26 cellular contexts compared by ENCODE assay signal in the genomic region with DNA sequence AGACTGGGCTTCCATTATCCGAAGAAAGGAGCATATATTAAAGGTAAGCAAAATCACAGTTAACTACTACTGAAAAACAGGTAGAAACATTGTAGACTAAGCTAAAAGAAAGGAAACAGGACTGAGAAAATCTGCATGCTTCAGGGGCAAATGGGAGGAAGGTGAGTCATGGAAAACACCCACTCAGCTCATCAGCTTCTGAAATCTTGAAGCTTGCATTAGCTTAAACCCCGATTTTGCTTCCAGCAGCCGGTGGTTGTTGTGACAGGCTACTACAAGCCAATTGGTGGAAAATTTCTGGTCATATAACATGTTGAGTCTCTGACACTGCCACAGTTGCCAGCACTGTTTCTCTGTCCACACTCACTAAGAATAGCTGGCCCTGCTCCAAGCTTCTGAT.
"Had no signal": no experiment of that assay in that cellular context is flagged by ENCODE, and none has a peak within 500 bp of the region (broad histone marks: within the 10 kb centered on the region; RNA-seq: fewer than 3 reads in every experiment).

No MANE protein-coding gene starts in this region.

- H3K36me3 Mint-ChIP-seq: activated naive CD4-positive, alpha-beta T cell treated with anti-CD3 and anti-CD28 coated beads, Interleukin-2, amount 50 U/mL, for 24 hours; brain; stimulated activated memory B cell treated with anti-CD40 and anti-IgM and Interleukin-4, amounts not matched to agents 10 μg/mL and 1 μg/mL and 100 μg/mL, for 72 hours had no signal

- H3K9me3 ChIP-seq: gastrocnemius medialis, mucosa of descending colon, right lobe of liver, stomach, suprapubic skin, tibial nerve had no signal

- H3K27ac Mint-ChIP-seq: activated B cell treated with CpG ODN at 0.5 μM for 24 hours; activated CD4-positive, alpha-beta T cell treated with anti-CD3 and anti-CD28 coated beads, Interleukin-2, amount 10 ng/mL, durations not matched to agents 7 days and 5 days; activated naive CD4-positive, alpha-beta T cell treated with anti-CD3 and anti-CD28 coated beads, Interleukin-2, amount 50 U/mL, for 24 hours; brain; nephron progenitor cell; stimulated activated memory B cell treated with anti-CD40 and anti-IgM and Interleukin-4, amounts not matched to agents 10 μg/mL and 1 μg/mL and 100 μg/mL, for 72 hours; T-helper 1 cell treated with Interleukin-12 subunit alpha and Interleukin-12 subunit beta and Interleukin-4 antibody, amounts not matched to agents 30 μg/mL and 1 μg/mL, for 36 hours had no signal

- H3K4me3 Mint-ChIP-seq: activated B cell treated with CpG ODN at 0.5 μM for 24 hours; activated CD4-positive, alpha-beta T cell treated with anti-CD3 and anti-CD28 coated beads, Interleukin-2, amount 10 ng/mL, durations not matched to agents 7 days and 5 days; activated naive CD4-positive, alpha-beta T cell treated with anti-CD3 and anti-CD28 coated beads, Interleukin-2, amount 50 U/mL, for 24 hours; brain; central memory CD8-positive, alpha-beta T cell; nephron progenitor cell; stimulated activated memory B cell treated with anti-CD40 and anti-IgM and Interleukin-4, amounts not matched to agents 10 μg/mL and 1 μg/mL and 100 μg/mL, for 72 hours; T-helper 1 cell treated with Interleukin-12 subunit alpha and Interleukin-12 subunit beta and Interleukin-4 antibody, amounts not matched to agents 30 μg/mL and 1 μg/mL, for 36 hours had no signal

- H3K9ac ChIP-seq: parathyroid adenoma had no signal

- H3K4me3 ChIP-seq: coronary artery, gastrocnemius medialis, mucosa of descending colon, right lobe of liver, skin epidermis, stomach, suprapubic skin, tibial nerve had no signal

- H3K4me1 ChIP-seq: parathyroid adenoma, right lobe of liver, stomach, suprapubic skin had no signal

- H3K27me3 ChIP-seq: gastrocnemius medialis, right lobe of liver, stomach, suprapubic skin, tibial nerve had no signal

- H3K79me2 ChIP-seq: parathyroid adenoma had no signal

- ATAC-seq: gastrocnemius medialis; left colon; mucosa of descending colon; right lobe of liver; stimulated activated memory B cell treated with anti-CD40 and anti-IgM and Interleukin-4, amounts not matched to agents 10 μg/mL and 1 μg/mL and 100 μg/mL, for 72 hours had no signal

- H3K4me1 Mint-ChIP-seq: activated B cell treated with CpG ODN at 0.5 μM for 24 hours; activated CD4-positive, alpha-beta T cell treated with anti-CD3 and anti-CD28 coated beads, Interleukin-2, amount 10 ng/mL, durations not matched to agents 7 days and 5 days; activated naive CD4-positive, alpha-beta T cell treated with anti-CD3 and anti-CD28 coated beads, Interleukin-2, amount 50 U/mL, for 24 hours; central memory CD8-positive, alpha-beta T cell; stimulated activated memory B cell treated with anti-CD40 and anti-IgM and Interleukin-4, amounts not matched to agents 10 μg/mL and 1 μg/mL and 100 μg/mL, for 72 hours had no signal

- H2AFZ ChIP-seq: parathyroid adenoma had no signal

- H3K36me3 ChIP-seq: gastrocnemius medialis, right lobe of liver, stomach, suprapubic skin, tibial nerve had no signal

- H3K9me3 Mint-ChIP-seq: activated B cell treated with CpG ODN at 0.5 μM for 24 hours; activated CD4-positive, alpha-beta T cell treated with anti-CD3 and anti-CD28 coated beads, Interleukin-2, amount 10 ng/mL, durations not matched to agents 7 days and 5 days; activated naive CD4-positive, alpha-beta T cell treated with anti-CD3 and anti-CD28 coated beads, Interleukin-2, amount 50 U/mL, for 24 hours; brain; nephron progenitor cell; stimulated activated memory B cell treated with anti-CD40 and anti-IgM and Interleukin-4, amounts not matched to agents 10 μg/mL and 1 μg/mL and 100 μg/mL, for 72 hours; T-helper 1 cell treated with Interleukin-12 subunit alpha and Interleukin-12 subunit beta and Interleukin-4 antibody, amounts not matched to agents 30 μg/mL and 1 μg/mL, for 36 hours had no signal

- H3K27me3 Mint-ChIP-seq: activated B cell treated with CpG ODN at 0.5 μM for 24 hours; activated CD4-positive, alpha-beta T cell treated with anti-CD3 and anti-CD28 coated beads, Interleukin-2, amount 10 ng/mL, durations not matched to agents 7 days and 5 days had no signal

- H3K27ac ChIP-seq: coronary artery, gastrocnemius medialis, parathyroid adenoma, right lobe of liver, skin epidermis, stomach, suprapubic skin, tibial nerve had no signal

- DNase-seq: activated B cell treated with CpG ODN at 0.5 μM for 24 hours; activated CD4-positive, alpha-beta T cell treated with anti-CD3 and anti-CD28 coated beads, Interleukin-2, amount 10 ng/mL, durations not matched to agents 7 days and 5 days; activated gamma-delta T cell treated with Interleukin-2 at 50 U/mL for 16 hours; activated T-cell treated with anti-CD3 and anti-CD28 coated beads, Interleukin-2, amount 50 U/mL, for 1 hour; anterior cingulate cortex; erythroblast; gastrocnemius medialis; left colon; mesendoderm; mucosa of descending colon; nephron progenitor cell; right lobe of liver; stimulated activated CD4-positive, alpha-beta T cell treated with anti-CD3 and anti-CD28 coated beads, Interleukin-2, amount 100 ng/mL, for 24 hours; stomach; T1000 had no signal

- FAIRE-seq: keratinocyte had no signal
